ENCODE assay signal across 18 cellular contexts in genomic region chr17:14815079-14815478, GRCh38.
DNase-seq lines count a peak whose midpoint lies in the region; ATAC-seq, FAIRE-seq and TF ChIP-seq lines count a peak whose summit lies in the region.
"Had no signal": no experiment of that assay in that cellular context is flagged by ENCODE, and none has a peak within 500 bp of the region (broad histone marks: within the 10 kb centered on the region; RNA-seq: fewer than 3 reads in every experiment).

No MANE protein-coding gene starts in this region.

- no peaks in the 10 kb centered on the region for H4K20me1 ChIP-seq in HepG2 (ENCODE audit: insufficient read depth, low read length)

- H3K9ac ChIP-seq in HepG2 (ENCODE audit: insufficient read depth, low read depth, low read length) = no peak overlapping the region

- H3K9me3 Mint-ChIP-seq in MCF 10A (ENCODE audit: unreplicated experiment) = no peaks in the 10 kb centered on the region
- H3K9me3 Mint-ChIP-seq in stimulated activated effector memory CD8-positive, alpha-beta T cell treated with anti-CD3 and anti-CD28 coated beads, Interleukin-12 subunit alpha, Interleukin-12 subunit beta, amount 100 ng/mL, for 72 hours = no peaks in the 10 kb centered on the region

- intact Hi-C loops in MCF 10A (cut with micrococcal nuclease) = no loop called here
- intact Hi-C loops in breast epithelium (cut with DNase I; ENCODE audit: low total_unique reads) = no loop called here
- intact Hi-C loops in HepG2 (cut with micrococcal nuclease; ENCODE audit: unreplicated experiment) = loop anchor here (10.0 kb wide), 1 partner anchor 1220 kb away; no protein-coding TSS in a partner anchor
- intact Hi-C loops in heart right ventricle (cut with DNase I) = loop anchor here in 1 of 10 donors (10.0 kb wide), 1 partner anchor 520 kb away; no protein-coding TSS in a partner anchor

- peak overlapping the region; percentile 55 for H3K27ac Mint-ChIP-seq in MCF 10A (ENCODE audit: low read depth, unreplicated experiment)
- H3K27ac Mint-ChIP-seq in stimulated activated effector memory CD8-positive, alpha-beta T cell treated with anti-CD3 and anti-CD28 coated beads, Interleukin-12 subunit alpha, Interleukin-12 subunit beta, amount 100 ng/mL, for 72 hours = no peak overlapping the region
- H3K27ac Mint-ChIP-seq: CD14-positive monocyte had no signal

- TF ChIP-seq EP300 in HepG2 (IDR thresholded peaks at IDR 0.05; ENCODE audit: low read depth in 2 of 2, low read length in 2 of 2) (no peak), HepG2 (CRISPR knock-in tag; IDR thresholded peaks at IDR 0.05; ENCODE audit: borderline replicate concordance) (no peak)

- H3K4me1 ChIP-seq in breast epithelium = no peaks in the 10 kb centered on the region
- H3K4me1 ChIP-seq in HepG2 (ENCODE audit: insufficient read depth, low read length) = no peaks in the 10 kb centered on the region
- H3K4me1 ChIP-seq in heart right ventricle = no peaks in the 10 kb centered on the region

- ATAC-seq in stimulated activated effector memory CD8-positive, alpha-beta T cell treated with anti-CD3 and anti-CD28 coated beads, Interleukin-12 subunit alpha, Interleukin-12 subunit beta, amount 100 ng/mL, for 72 hours = peak; percentile 91
- ATAC-seq in HepG2 (no peak), heart right ventricle (no peak)

- no peaks in the 10 kb centered on the region for H3K79me2 ChIP-seq in HepG2 (ENCODE audit: insufficient read depth, low read length)

- no peak for TF ChIP-seq RAD21 in HepG2 (CRISPR knock-in tag; IDR thresholded peaks at IDR 0.05)

- H3K9me3 ChIP-seq in breast epithelium (no peaks in the 10 kb centered on the region), HepG2 (ENCODE audit: low read length) (no peaks in the 10 kb centered on the region), heart right ventricle (peaks cover 0 to 4% (median 0%) of the 10 kb centered on the region in 11 donors)

- no peaks in the 10 kb centered on the region for H3K36me3 ChIP-seq in breast epithelium
- no peaks in the 10 kb centered on the region for H3K36me3 ChIP-seq in bronchial epithelial cell (ENCODE audit: control insufficient read depth, insufficient read depth, low read length)
- H3K36me3 ChIP-seq in HepG2 (replicated peaks in 1 of 2; ENCODE audit: control insufficient read depth in 1 of 2, insufficient read depth in 2 of 2, low read length in 2 of 2) = no peaks in the 10 kb centered on the region
- H3K36me3 ChIP-seq in heart right ventricle = no peaks in the 10 kb centered on the region

- no peak overlapping the region for H2AFZ ChIP-seq in HepG2 (ENCODE audit: low read length)

- WGBS in HepG2 (ENCODE audit: low lambda C conversion rate) = 74% methylated on average over 6 of the region's 6 CpGs
- 90 to 91% methylated on average over 6 of the region's 6 CpGs for WGBS in heart right ventricle, 2 donors

- peaks cover 7% of the 10 kb centered on the region for H3K4me1 Mint-ChIP-seq in MCF 10A (ENCODE audit: insufficient read depth, unreplicated experiment)
- H3K4me1 Mint-ChIP-seq in stimulated activated effector memory CD8-positive, alpha-beta T cell treated with anti-CD3 and anti-CD28 coated beads, Interleukin-12 subunit alpha, Interleukin-12 subunit beta, amount 100 ng/mL, for 72 hours = peaks cover 7% of the 10 kb centered on the region

- in situ Hi-C loops in HepG2 (cut with HindIII; ENCODE audit: extremely low pct_ligation_motif_present, low pct_unique_long_range_greater_than_20kb) = no loop called here

- H3K27me3 ChIP-seq in breast epithelium (no peaks in the 10 kb centered on the region), bronchial epithelial cell (ENCODE audit: control insufficient read depth, insufficient read depth, low read length) (no peaks in the 10 kb centered on the region), HepG2 (ENCODE audit: control insufficient read depth in 1 of 2, insufficient read depth in 2 of 2, low read length in 2 of 2) (no peaks in the 10 kb centered on the region), heart right ventricle (peaks cover 0 to 6% (median 0%) of the 10 kb centered on the region in 7 donors)

- TF ChIP-seq CTCF in MCF 10A (IDR thresholded peaks at IDR 0.05; ENCODE audit: unreplicated experiment) (no peak), breast epithelium (IDR thresholded peaks at IDR 0.05) (no peak), bronchial epithelial cell (IDR thresholded peaks at IDR 0.05; ENCODE audit: insufficient read depth, low read length, severe bottlenecking) (no peak), HepG2 (CRISPR knock-in tag; IDR thresholded peaks at IDR 0.05) (no peak), heart right ventricle (IDR thresholded peaks at IDR 0.05) (no peak)

- CTCF ChIA-PET in MCF 10A (lab: Yijun Ruan, JAX) = interaction anchor here (1.3 kb wide), 1 partner anchor 11 kb away, joined by 4 read pairs; no protein-coding TSS in a partner anchor
- CTCF ChIA-PET in HepG2 (lab: Yijun Ruan, JAX; ENCODE audit: low intra/inter-chr PET ratio, low total read pairs) = no interaction called here

- POLR2A ChIA-PET in MCF 10A (lab: Yijun Ruan, JAX) = interaction anchor here (0.6 to 0.7 kb wide), 2 partner anchors 78 to 1720 kb away, joined by 3 read pairs; no protein-coding TSS in a partner anchor
- POLR2A ChIA-PET in HepG2 (lab: Yijun Ruan, JAX) = no interaction called here

- H3K27me3 Mint-ChIP-seq in MCF 10A (ENCODE audit: insufficient read depth, unreplicated experiment) = no peaks in the 10 kb centered on the region

- H3K4me2 ChIP-seq in HepG2 (ENCODE audit: low read depth, low read length) = no peak overlapping the region

- no peaks in the 10 kb centered on the region for H3K36me3 Mint-ChIP-seq in MCF 10A (ENCODE audit: insufficient read depth, unreplicated experiment)
- H3K36me3 Mint-ChIP-seq in stimulated activated effector memory CD8-positive, alpha-beta T cell treated with anti-CD3 and anti-CD28 coated beads, Interleukin-12 subunit alpha, Interleukin-12 subunit beta, amount 100 ng/mL, for 72 hours = no peaks in the 10 kb centered on the region
- H3K36me3 Mint-ChIP-seq: CD14-positive monocyte had no signal

- no peak for TF ChIP-seq POLR2A in breast epithelium (IDR thresholded peaks at IDR 0.05)
- TF ChIP-seq POLR2A in HepG2 (IDR thresholded peaks at IDR 0.05; ENCODE audit: insufficient read depth in 1 of 2, low read depth in 2 of 2, low read length in 2 of 2) = no peak

- H3K27ac ChIP-seq in breast epithelium = no peak overlapping the region
- no peak overlapping the region for H3K27ac ChIP-seq in HepG2 (ENCODE audit: extremely low read length, insufficient read depth, low read length)
- H3K27ac ChIP-seq in heart right ventricle = no peak overlapping the region

- DNase-seq in MCF 10A (ENCODE audit: unreplicated experiment) (peak; percentile 36), breast epithelium (ENCODE audit: low spot score in 2 of 2) (no peak), NCI-H460 (ENCODE audit: extremely low read depth, low read depth) (peak; percentile 20), bronchial epithelial cell (ENCODE audit: low read depth) (peak; percentile 96), HepG2 (ENCODE audit: low spot score) (no peak), heart right ventricle (no peak)
- no peak for DNase-seq in stimulated activated effector memory CD8-positive, alpha-beta T cell treated with anti-CD3 and anti-CD28 coated beads, Interleukin-12 subunit alpha, Interleukin-12 subunit beta, amount 100 ng/mL, for 72 hours (ENCODE audit: low spot score in 2 of 2)
- DNase-seq: ACHN, AML-193, COR-L47, DMS153, GOT3, KBM-7, NCI-H1436, NCI-H2081, NCI-H510A, NCI-H774 had no signal

- no peak overlapping the region for H3K4me3 Mint-ChIP-seq in MCF 10A (ENCODE audit: unreplicated experiment)
- no peak overlapping the region for H3K4me3 Mint-ChIP-seq in stimulated activated effector memory CD8-positive, alpha-beta T cell treated with anti-CD3 and anti-CD28 coated beads, Interleukin-12 subunit alpha, Interleukin-12 subunit beta, amount 100 ng/mL, for 72 hours
- H3K4me3 Mint-ChIP-seq: CD14-positive monocyte had no signal

- no peak overlapping the region for H3K4me3 ChIP-seq in breast epithelium
- H3K4me3 ChIP-seq in bronchial epithelial cell (ENCODE audit: low read depth, low read length) = no peak overlapping the region
- H3K4me3 ChIP-seq in HepG2 (replicated peaks in 1 of 3; ENCODE audit: insufficient read depth in 1 of 3, low read depth in 2 of 3, low read length in 3 of 3) = no peak overlapping the region
- no peak overlapping the region for H3K4me3 ChIP-seq in heart right ventricle

- BruUV-seq in MCF 10A (replicated peaks; lab: Mats Ljungman, UMichigan) (no TSS peak), HepG2 (replicated peaks; lab: Mats Ljungman, UMichigan) (no TSS peak)

- no peak for FAIRE-seq in bronchial epithelial cell (lab: Jason Lieb, UNC)
- FAIRE-seq in HepG2 (lab: Jason Lieb, UNC) = no peak

TF ChIP-seq in HepG2, 621 proteins besides CTCF, POLR2A, EP300 and RAD21 (continues in another document):
- TF ChIP-seq CHD2 (IDR thresholded peaks at IDR 0.05; ENCODE audit: low read depth, low read length) (no peak), MTF1 (CRISPR knock-in tag; IDR thresholded peaks at IDR 0.05) (no peak)

Comparison
In these comparisons a context has a peak if more than half of its experiments do, and no peak if none do; other contexts are left out.
1. DNase-seq: peak in MCF 10A (single experiment), NCI-H460 (single experiment) and bronchial epithelial cell (single experiment); none in breast epithelium (0 of 2), stimulated activated effector memory CD8-positive, alpha-beta T cell treated with anti-CD3 and anti-CD28 coated beads, Interleukin-12 subunit alpha, Interleukin-12 subunit beta, amount 100 ng/mL, for 72 hours (0 of 2), HepG2 (single experiment) and heart right ventricle (0 of 2).